22 cellular contexts compared by ENCODE assay signal in the genomic region with DNA sequence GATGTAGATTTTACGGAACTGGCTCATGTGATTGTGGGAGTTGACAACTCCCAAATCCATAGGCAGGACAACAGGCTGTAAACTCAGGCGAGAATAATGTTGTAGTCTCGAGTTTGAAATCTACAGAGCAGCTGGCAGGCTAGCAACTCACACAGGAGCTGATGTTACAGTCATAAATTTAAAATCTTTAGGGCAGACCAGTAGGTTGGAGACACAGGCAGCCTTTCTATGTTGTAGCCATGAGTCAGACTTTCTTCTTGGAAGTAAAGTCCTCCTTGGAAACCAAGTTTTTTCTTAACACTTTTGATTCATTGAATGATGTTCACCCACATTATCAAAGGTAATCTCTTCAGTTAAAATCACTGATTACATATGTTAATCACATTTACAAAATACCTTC.
DNase-seq lines count a peak whose midpoint lies in the region; ATAC-seq, FAIRE-seq and TF ChIP-seq lines count a peak whose summit lies in the region.
"Had no signal": no experiment of that assay in that cellular context is flagged by ENCODE, and none has a peak within 500 bp of the region (broad histone marks: within the 10 kb centered on the region; RNA-seq: fewer than 3 reads in every experiment).

No MANE protein-coding gene starts in this region.

- no peak overlapping the region for H3K18ac ChIP-seq in IMR-90 (ENCODE audit: low read depth, low read length)

- dilution Hi-C loops in IMR-90 (cut with HindIII; ENCODE audit: low sequenced_read_pairs, unreplicated experiment): no loop called here

- no peak overlapping the region for H3K14ac ChIP-seq in IMR-90 (replicated peaks; ENCODE audit: low read depth, low read length)

- intact Hi-C loops in IMR-90 (cut with micrococcal nuclease): no loop called here
- intact Hi-C loops in kidney (cut with DNase I): no loop called here

- H3K9me3 Mint-ChIP-seq in mesothelial cell of epicardium (peaks cover 4% of the 10 kb centered on the region), endodermal cell (no peaks in the 10 kb centered on the region)
- H3K9me3 Mint-ChIP-seq: activated naive CD4-positive, alpha-beta T cell treated with anti-CD3 and anti-CD28 coated beads, Interleukin-2, amount 50 U/mL, for 72 hours; T-cell had no signal

- no peak overlapping the region for H3K27ac ChIP-seq in IMR-90 (ENCODE audit: insufficient read depth, low read length)
- H3K27ac ChIP-seq in kidney (ENCODE audit: low read depth in 2 of 2, low read length in 2 of 2): no peak overlapping the region
- H3K27ac ChIP-seq in endodermal cell (ENCODE audit: low read depth, low read length): no peak overlapping the region
- H3K27ac ChIP-seq: BLaER1, body of pancreas, HL-60, left lung, prostate gland, spleen had no signal

- POLR2A ChIA-PET in IMR-90 (lab: Charles Lee; ENCODE audit: unreplicated experiment): no interaction called here

- TF ChIP-seq POLR2A in IMR-90 (IDR thresholded peaks at IDR 0.05; ENCODE audit: low read depth, low read length): no peak

- H4K20me1 ChIP-seq in IMR-90 (ENCODE audit: insufficient read depth, low read length): no peaks in the 10 kb centered on the region
- H4K20me1 ChIP-seq: BLaER1 had no signal

- no peak overlapping the region for H3K4ac ChIP-seq in IMR-90 (ENCODE audit: low read depth, low read length)

- H3K36me3 Mint-ChIP-seq in mesothelial cell of epicardium (no peaks in the 10 kb centered on the region), endodermal cell (ENCODE audit: low read depth) (no peaks in the 10 kb centered on the region)
- H3K36me3 Mint-ChIP-seq: activated naive CD4-positive, alpha-beta T cell treated with anti-CD3 and anti-CD28 coated beads, Interleukin-2, amount 50 U/mL, for 72 hours; T-cell had no signal

- in situ Hi-C loops in IMR-90 (cut with MboI; ENCODE audit: low sequenced_read_pairs): no loop called here

- CTCF ChIA-PET in IMR-90 (lab: Yijun Ruan, JAX): no interaction called here

- H3K9me3 ChIP-seq in IMR-90 (ENCODE audit: control insufficient read depth, insufficient read depth, low read length) (no peaks in the 10 kb centered on the region), kidney (ENCODE audit: control insufficient read depth in 1 of 2, low read length in 2 of 2) (no peaks in the 10 kb centered on the region), endodermal cell (ENCODE audit: control insufficient read depth, low read length) (no peaks in the 10 kb centered on the region)
- H3K9me3 ChIP-seq: BLaER1, body of pancreas, left lung, prostate gland, spleen had no signal

- H4K8ac ChIP-seq in IMR-90 (ENCODE audit: low read depth in 2 of 2, low read length in 2 of 2): no peak overlapping the region

- no peak overlapping the region for H2BK5ac ChIP-seq in IMR-90 (ENCODE audit: low read depth, low read length, poor library complexity, severe bottlenecking)

- DNase-seq in AG08395 (ENCODE audit: low spot score): peak; percentile 10
- DNase-seq in IMR-90: peak; percentile 41
- peak; percentile 59 to 62 for DNase-seq in cardiac fibroblast (ENCODE audit: low read depth in 2 of 2)
- DNase-seq in iris pigment epithelial cell (ENCODE audit: low read depth): peak; percentile 60
- DNase-seq in mesothelial cell of epicardium (ENCODE audit: low spot score in 2 of 2, unreplicated experiment in 2 of 2): no peak
- no peak for DNase-seq in kidney
- DNase-seq in endodermal cell: no peak
- DNase-seq in activated T-cell treated with anti-CD3 and anti-CD28 coated beads, Interleukin-2, amount 50 U/mL, for 48 hours: no peak
- DNase-seq: activated CD4-positive, alpha-beta T cell treated with anti-CD3 and anti-CD28 coated beads for 36 hours; body of pancreas; cortex of kidney; left lung; NCI-H774; spleen; T-cell had no signal

- BruUV-seq in IMR-90 (replicated peaks; lab: Mats Ljungman, UMichigan): no TSS peak

- no peak overlapping the region for H3K27ac Mint-ChIP-seq in mesothelial cell of epicardium
- no peak overlapping the region for H3K27ac Mint-ChIP-seq in endodermal cell
- H3K27ac Mint-ChIP-seq: activated CD4-positive, alpha-beta T cell treated with anti-CD3 and anti-CD28 coated beads for 36 hours; activated naive CD4-positive, alpha-beta T cell treated with anti-CD3 and anti-CD28 coated beads, Interleukin-2, amount 50 U/mL, for 72 hours; T-cell had no signal

- H4K91ac ChIP-seq in IMR-90 (ENCODE audit: insufficient read depth, low read depth, low read length): no peak overlapping the region

- H3K4me3 Mint-ChIP-seq in mesothelial cell of epicardium (no peak overlapping the region), endodermal cell (no peak overlapping the region)
- H3K4me3 Mint-ChIP-seq: activated CD4-positive, alpha-beta T cell treated with anti-CD3 and anti-CD28 coated beads for 36 hours; T-cell had no signal

- H3K4me3 ChIP-seq in IMR-90 (ENCODE audit: insufficient read depth, low read depth, low read length) (no peak overlapping the region), cardiac fibroblast (replicated peaks in 1 of 2; ENCODE audit: low read depth in 2 of 2, low read length in 2 of 2) (no peak overlapping the region), kidney (ENCODE audit: low read length in 2 of 2) (no peak overlapping the region), endodermal cell (ENCODE audit: low read length) (no peak overlapping the region)
- H3K4me3 ChIP-seq: BLaER1, body of pancreas, left lung, prostate gland, spleen had no signal

- no peak overlapping the region for H4K5ac ChIP-seq in IMR-90 (ENCODE audit: low read depth, low read length)

- no peaks in the 10 kb centered on the region for H3K27me3 Mint-ChIP-seq in mesothelial cell of epicardium (ENCODE audit: low read depth)
- H3K27me3 Mint-ChIP-seq in endodermal cell (ENCODE audit: insufficient read depth): no peaks in the 10 kb centered on the region

- H3K9ac ChIP-seq in IMR-90 (ENCODE audit: low read depth, low read length) (no peak overlapping the region), kidney (ENCODE audit: low read length in 2 of 2) (no peak overlapping the region), endodermal cell (ENCODE audit: extremely low read depth, low read length, poor library complexity, severe bottlenecking) (no peak overlapping the region)
- H3K9ac ChIP-seq: BLaER1 had no signal

- 33% methylated on average over 1 of the region's 3 CpGs; no CpG with 5 or more reads in 1 of the 2 experiments for WGBS in IMR-90 (ENCODE audit: extremely low coverage in 2 of 2, insufficient read length in 1 of 2), 2 experiments
- WGBS in endodermal cell (ENCODE audit: insufficient coverage in 1 of 2, insufficient read length in 1 of 2), 2 experiments: 73 to 90% methylated on average over 1 to 3 of the region's 3 CpGs

- no peak overlapping the region for H3K23ac ChIP-seq in IMR-90 (ENCODE audit: low read depth, low read length)

- peaks cover 3% of the 10 kb centered on the region for H3K4me1 ChIP-seq in IMR-90 (ENCODE audit: control insufficient read depth, insufficient read depth, low read length)
- H3K4me1 ChIP-seq in kidney (ENCODE audit: control insufficient read depth in 1 of 2, insufficient read depth in 1 of 2, low read depth in 1 of 2, low read length in 2 of 2): no peaks in the 10 kb centered on the region
- H3K4me1 ChIP-seq in endodermal cell (ENCODE audit: control insufficient read depth, insufficient read depth, low read length): no peaks in the 10 kb centered on the region
- H3K4me1 ChIP-seq: BLaER1, body of pancreas, left lung, prostate gland, spleen had no signal

- no peak for ATAC-seq in IMR-90 (ENCODE audit: low read depth)
- ATAC-seq: activated CD4-positive, alpha-beta T cell treated with anti-CD3 and anti-CD28 coated beads for 36 hours; activated naive CD4-positive, alpha-beta T cell treated with anti-CD3 and anti-CD28 coated beads, Interleukin-2, amount 50 U/mL, for 72 hours; body of pancreas; left lung; Right ventricle myocardium inferior; T-cell had no signal

- no peak for TF ChIP-seq RAD21 in IMR-90 (IDR thresholded peaks at IDR 0.05; ENCODE audit: low read length)

- no peak overlapping the region for H2BK20ac ChIP-seq in IMR-90 (ENCODE audit: low read depth, low read length)

- no peaks in the 10 kb centered on the region; the same call in 1 of the 2 replicates for H3K9me1 ChIP-seq in IMR-90 (ENCODE audit: insufficient read depth, low read length)

- no peaks in the 10 kb centered on the region for H3K79me1 ChIP-seq in IMR-90 (ENCODE audit: low read depth in 1 of 2, low read length in 2 of 2)

- H3K36me3 ChIP-seq in IMR-90 (ENCODE audit: control insufficient read depth, insufficient read depth, low read length): no peaks in the 10 kb centered on the region
- H3K36me3 ChIP-seq in kidney (ENCODE audit: control insufficient read depth in 1 of 2, insufficient read depth in 2 of 2, low read length in 2 of 2): no peaks in the 10 kb centered on the region
- no peaks in the 10 kb centered on the region for H3K36me3 ChIP-seq in endodermal cell (ENCODE audit: control insufficient read depth, insufficient read depth, low read length)
- H3K36me3 ChIP-seq: BLaER1, left lung, prostate gland, spleen had no signal

- H3K27me3 ChIP-seq in IMR-90 (ENCODE audit: control insufficient read depth, insufficient read depth, low read length): no peaks in the 10 kb centered on the region
- H3K27me3 ChIP-seq in endodermal cell (ENCODE audit: control insufficient read depth, insufficient read depth, low read length, poor library complexity, severe bottlenecking): no peaks in the 10 kb centered on the region
- H3K27me3 ChIP-seq: BLaER1, body of pancreas, left lung, spleen had no signal

- TF ChIP-seq CTCF in IMR-90 (conservative IDR thresholded peaks at IDR 0.05; ENCODE audit: low read depth, low read length) (no peak), cardiac fibroblast (IDR thresholded peaks at IDR 0.05; ENCODE audit: low read depth, low read length) (no peak), mesothelial cell of epicardium (IDR thresholded peaks at IDR 0.05; ENCODE audit: unreplicated experiment) (no peak), kidney (IDR thresholded peaks at IDR 0.05; ENCODE audit: borderline replicate concordance, extremely low read depth, insufficient read depth) (no peak), endodermal cell (conservative IDR thresholded peaks at IDR 0.05) (no peak)

- H2AK9ac ChIP-seq in IMR-90 (replicated peaks; ENCODE audit: low read depth, low read length, poor library complexity): no peak overlapping the region

- no peak overlapping the region for H2AK5ac ChIP-seq in IMR-90 (ENCODE audit: low read depth, low read length)

- H2BK15ac ChIP-seq in IMR-90 (ENCODE audit: low read depth, low read length): no peak overlapping the region

- H2AFZ ChIP-seq in IMR-90 (replicated peaks; ENCODE audit: low read length, poor library complexity): no peak overlapping the region

- FAIRE-seq in kidney (lab: Jason Lieb, UNC): no peak
- FAIRE-seq: A204.1, GM18507 had no signal

- H3K4me1 Mint-ChIP-seq in mesothelial cell of epicardium (peaks cover 29% of the 10 kb centered on the region), endodermal cell (peaks cover 5% of the 10 kb centered on the region)
- H3K4me1 Mint-ChIP-seq: activated CD4-positive, alpha-beta T cell treated with anti-CD3 and anti-CD28 coated beads for 36 hours had no signal

- H2BK120ac ChIP-seq in IMR-90 (ENCODE audit: low read depth, low read length): no peak overlapping the region

- no peak overlapping the region for H3K56ac ChIP-seq in IMR-90 (ENCODE audit: extremely low read depth, insufficient read depth, low read length)

- no peak overlapping the region for H3K4me2 ChIP-seq in IMR-90 (ENCODE audit: low read depth, low read length)
- H3K4me2 ChIP-seq: BLaER1 had no signal

TF ChIP-seq in IMR-90, 13 proteins besides CTCF, POLR2A, EP300 and RAD21 (continues in another document):
- TF ChIP-seq BHLHE40 (IDR thresholded peaks at IDR 0.05; ENCODE audit: low read depth, low read length): no peak

Comparison
In these comparisons a context has a peak if more than half of its experiments do, and no peak if none do; other contexts are left out.
1. DNase-seq: peak in AG08395 (single experiment), IMR-90 (single experiment), cardiac fibroblast (2 of 2) and iris pigment epithelial cell (single experiment); none in mesothelial cell of epicardium (0 of 2), kidney (single experiment), endodermal cell (single experiment) and activated T-cell treated with anti-CD3 and anti-CD28 coated beads, Interleukin-2, amount 50 U/mL, for 48 hours (0 of 2).